ENCODE assay signal across 13 cellular contexts in genomic region chr10:470339-471003, GRCh38.
DNase-seq lines count a peak whose midpoint lies in the region; ATAC-seq, FAIRE-seq and TF ChIP-seq lines count a peak whose summit lies in the region.
"Had no signal": no experiment of that assay in that cellular context is flagged by ENCODE, and none has a peak within 500 bp of the region (broad histone marks: within the 10 kb centered on the region; RNA-seq: fewer than 3 reads in every experiment).

No MANE protein-coding gene starts in this region.

- H3K27me3 ChIP-seq in CD4-positive, CD25-positive, alpha-beta regulatory T cell (ENCODE audit: control insufficient read depth, insufficient read depth, low read length) = no peaks in the 10 kb centered on the region
- H3K27me3 ChIP-seq: tibial artery had no signal

- no peaks in the 10 kb centered on the region for H3K9me3 ChIP-seq in CD4-positive, CD25-positive, alpha-beta regulatory T cell (ENCODE audit: control insufficient read depth in 2 of 2, low read length in 2 of 2)
- H3K9me3 ChIP-seq in kidney (ENCODE audit: control insufficient read depth in 1 of 2, low read length in 2 of 2) = no peaks in the 10 kb centered on the region
- H3K9me3 ChIP-seq: tibial artery had no signal

- H3K4me3 ChIP-seq in CD4-positive, CD25-positive, alpha-beta regulatory T cell (ENCODE audit: low read depth, low read length) = peak overlapping the region; percentile 4
- no peak overlapping the region for H3K4me3 ChIP-seq in kidney (ENCODE audit: low read length in 2 of 2)
- H3K4me3 ChIP-seq: GM23248, tibial artery had no signal

- peak overlapping the region; percentile 44 to 74 (median 57) for H3K4me3 Mint-ChIP-seq in CD4-positive, CD25-positive, alpha-beta regulatory T cell

- H3K4me1 Mint-ChIP-seq in CD4-positive, CD25-positive, alpha-beta regulatory T cell = peaks cover 0 to 23% (median 14%) of the 10 kb centered on the region in 4 donors

- peaks cover 8% of the 10 kb centered on the region for H3K4me1 ChIP-seq in CD4-positive, CD25-positive, alpha-beta regulatory T cell (ENCODE audit: control insufficient read depth, insufficient read depth, low read length, poor library complexity, severe bottlenecking)
- no peaks in the 10 kb centered on the region for H3K4me1 ChIP-seq in kidney (ENCODE audit: control insufficient read depth in 1 of 2, insufficient read depth in 1 of 2, low read depth in 1 of 2, low read length in 2 of 2)
- H3K4me1 ChIP-seq: tibial artery had no signal

- peak; percentile 61 to 76 for ATAC-seq in CD4-positive, CD25-positive, alpha-beta regulatory T cell (ENCODE audit: low read depth in 2 of 2)
- ATAC-seq in GM21515 (IDR thresholded peaks at IDR 0.05; ENCODE audit: unreplicated experiment) (no peak), HG03521 (IDR thresholded peaks at IDR 0.05; ENCODE audit: unreplicated experiment) (no peak)
- ATAC-seq: Right ventricle myocardium inferior had no signal

- peaks cover 5% of the 10 kb centered on the region for H3K36me3 Mint-ChIP-seq in CD4-positive, CD25-positive, alpha-beta regulatory T cell

- no peak for FAIRE-seq in kidney (lab: Jason Lieb, UNC)

- DNase-seq in CD4-positive, CD25-positive, alpha-beta regulatory T cell = peak in 2 of 3 donors; percentile 31 to 66
- peak; percentile 24 for DNase-seq in activated CD4-positive, CD25-positive, alpha-beta regulatory T cell treated with anti-CD3 and anti-CD28 coated beads, Interleukin-2, amount 50 U/mL, for 72 hours
- peak; percentile 69 for DNase-seq in activated effector memory CD4-positive, alpha-beta T cell treated with anti-CD3 and anti-CD28 coated beads, Interleukin-2, amount 50 U/mL, for 16 hours
- peak; percentile 29 for DNase-seq in kidney
- DNase-seq in NCI-H2196 (lab: John Stamatoyannopoulos, UW; ENCODE audit: unreplicated experiment) = no peak
- no peak for DNase-seq in epidermal melanocyte (ENCODE audit: insufficient read length, low spot score)
- DNase-seq: GF-D8, GM23248, NCI-H1930 had no signal

- intact Hi-C loops in kidney (cut with DNase I) = no loop called here

- peak overlapping the region; percentile 14 for H3K27ac ChIP-seq in CD4-positive, CD25-positive, alpha-beta regulatory T cell (ENCODE audit: insufficient read depth, low read length, poor library complexity, severe bottlenecking)
- no peak overlapping the region for H3K27ac ChIP-seq in kidney (ENCODE audit: low read depth in 2 of 2, low read length in 2 of 2)
- H3K27ac ChIP-seq: GM23248, tibial artery had no signal

- peak overlapping the region; percentile 62 to 92 (median 89) for H3K27ac Mint-ChIP-seq in CD4-positive, CD25-positive, alpha-beta regulatory T cell

- H3K9me3 Mint-ChIP-seq in CD4-positive, CD25-positive, alpha-beta regulatory T cell = peaks cover 0 to 2% (median 0%) of the 10 kb centered on the region in 7 donors

- H3K36me3 ChIP-seq in CD4-positive, CD25-positive, alpha-beta regulatory T cell (ENCODE audit: control insufficient read depth, insufficient read depth, low read length) = no peaks in the 10 kb centered on the region
- peaks cover 11% of the 10 kb centered on the region in 2 donors for H3K36me3 ChIP-seq in kidney (ENCODE audit: control insufficient read depth in 1 of 2, insufficient read depth in 2 of 2, low read length in 2 of 2)

- no peaks in the 10 kb centered on the region for H3K27me3 Mint-ChIP-seq in CD4-positive, CD25-positive, alpha-beta regulatory T cell

- no peak overlapping the region for H3K9ac ChIP-seq in kidney (ENCODE audit: low read length in 2 of 2)
- H3K9ac ChIP-seq: GM23248 had no signal

- no peak for TF ChIP-seq CTCF in kidney (IDR thresholded peaks at IDR 0.05; ENCODE audit: borderline replicate concordance, extremely low read depth, insufficient read depth)

Comparison
In these comparisons a context has a peak if more than half of its experiments do, and no peak if none do; other contexts are left out.
1. ATAC-seq: peak in CD4-positive, CD25-positive, alpha-beta regulatory T cell (2 of 2); none in GM21515 (single experiment) and HG03521 (single experiment).
2. DNase-seq: peak in CD4-positive, CD25-positive, alpha-beta regulatory T cell (2 of 3), activated CD4-positive, CD25-positive, alpha-beta regulatory T cell treated with anti-CD3 and anti-CD28 coated beads, Interleukin-2, amount 50 U/mL, for 72 hours (single experiment), activated effector memory CD4-positive, alpha-beta T cell treated with anti-CD3 and anti-CD28 coated beads, Interleukin-2, amount 50 U/mL, for 16 hours (single experiment) and kidney (single experiment); none in NCI-H2196 (single experiment) and epidermal melanocyte (single experiment).